ENCODE assay signal across 9 cellular contexts in genomic region chr20:1377984-1378742, GRCh38. TPM values are rescaled to one million over a fixed set of nuclear protein-coding genes. Genes with fewer than 3 reads are reported as not detected.
DNase-seq lines count a peak whose midpoint lies in the region; ATAC-seq, FAIRE-seq and TF ChIP-seq lines count a peak whose summit lies in the region.
"Had no signal": no experiment of that assay in that cellular context is flagged by ENCODE, and none has a peak within 500 bp of the region (broad histone marks: within the 10 kb centered on the region; RNA-seq: fewer than 3 reads in every experiment).

No MANE protein-coding gene starts in this region.

- WGBS in body of pancreas, 2 donors: 65 to 75% methylated on average over 6 of the region's 6 CpGs

- no peaks in the 10 kb centered on the region for H3K27me3 ChIP-seq in AG04450 (ENCODE audit: control insufficient read depth, insufficient read depth, low read length)
- H3K27me3 ChIP-seq in body of pancreas: no peaks in the 10 kb centered on the region
- H3K27me3 ChIP-seq: ovary had no signal

- H3K27ac ChIP-seq in AG04450 (ENCODE audit: low read depth, low read length): peak overlapping the region; percentile 52
- no peak overlapping the region for H3K27ac ChIP-seq in body of pancreas
- H3K27ac ChIP-seq: ovary had no signal

- H3K9me3 ChIP-seq in AG04450 (ENCODE audit: control insufficient read depth, insufficient read depth, low read length): no peaks in the 10 kb centered on the region
- no peaks in the 10 kb centered on the region for H3K9me3 ChIP-seq in body of pancreas
- H3K9me3 ChIP-seq: ovary had no signal

- TF ChIP-seq POLR2A in H54 (IDR thresholded peaks at IDR 0.05; ENCODE audit: low read depth, low read length) (no peak), body of pancreas (IDR thresholded peaks at IDR 0.05) (no peak)

- CTCF ChIA-PET in AG04450 (lab: Charles Lee): interaction anchor here (0.6 to 1.4 kb wide), 2 partner anchors 65 to 1074 kb away, joined by 3 to 5 read pairs; no protein-coding TSS in a partner anchor

- H3K4me3 Mint-ChIP-seq in activated T-helper 2 cell treated with anti-CD3 and anti-CD28 coated beads, Interferon-gamma antibody, Interleukin-2, Interleukin-4, amounts not matched to agents 10 μg/mL and 5 μg/mL and 100 μg/mL, durations not matched to agents 14 hours and 24 hours and 36 hours (ENCODE audit: low read depth): peak overlapping the region; percentile 27
- peak overlapping the region; percentile 24 for H3K4me3 Mint-ChIP-seq in memory B cell

- H3K9me3 Mint-ChIP-seq in activated T-helper 2 cell treated with anti-CD3 and anti-CD28 coated beads, Interferon-gamma antibody, Interleukin-2, Interleukin-4, amounts not matched to agents 10 μg/mL and 5 μg/mL and 100 μg/mL, durations not matched to agents 14 hours and 24 hours and 36 hours: no peaks in the 10 kb centered on the region
- no peaks in the 10 kb centered on the region for H3K9me3 Mint-ChIP-seq in memory B cell

- H3K4me1 ChIP-seq in body of pancreas: peaks cover 42% of the 10 kb centered on the region

- intact Hi-C loops in activated T-helper 2 cell treated with anti-CD3 and anti-CD28 coated beads, Interferon-gamma antibody, Interleukin-2, Interleukin-4, amounts not matched to agents 10 μg/mL and 5 μg/mL and 100 μg/mL, durations not matched to agents 14 hours and 24 hours and 36 hours (cut with micrococcal nuclease): loop anchor here (1.0 to 2.0 kb wide), 4 partner anchors 12 to 53 kb away; no protein-coding TSS in a partner anchor
- intact Hi-C loops in body of pancreas (cut with DNase I): no loop called here

- no peaks in the 10 kb centered on the region for H3K27me3 Mint-ChIP-seq in activated T-helper 2 cell treated with anti-CD3 and anti-CD28 coated beads, Interferon-gamma antibody, Interleukin-2, Interleukin-4, amounts not matched to agents 10 μg/mL and 5 μg/mL and 100 μg/mL, durations not matched to agents 14 hours and 24 hours and 36 hours (ENCODE audit: low read depth)
- H3K27me3 Mint-ChIP-seq in memory B cell: no peaks in the 10 kb centered on the region

- DNase-seq in AG04450 (ENCODE audit: low read depth, low spot score) (no peak), H54 (ENCODE audit: insufficient read length, low spot score) (peak; percentile 42), memory B cell (ENCODE audit: low spot score in 2 of 2) (no peak), body of pancreas (no peak), foreskin melanocyte (no peak)
- DNase-seq in activated T-helper 2 cell treated with anti-CD3 and anti-CD28 coated beads, Interferon-gamma antibody, Interleukin-2, Interleukin-4, amounts not matched to agents 10 μg/mL and 5 μg/mL and 100 μg/mL, durations not matched to agents 14 hours and 24 hours and 36 hours (ENCODE audit: low spot score): no peak
- DNase-seq: ovary had no signal

- H3K36me3 Mint-ChIP-seq in activated T-helper 2 cell treated with anti-CD3 and anti-CD28 coated beads, Interferon-gamma antibody, Interleukin-2, Interleukin-4, amounts not matched to agents 10 μg/mL and 5 μg/mL and 100 μg/mL, durations not matched to agents 14 hours and 24 hours and 36 hours (ENCODE audit: low read depth): peaks cover 51% of the 10 kb centered on the region
- peaks cover 8% of the 10 kb centered on the region for H3K36me3 Mint-ChIP-seq in memory B cell

- H3K36me3 ChIP-seq in body of pancreas (replicated peaks in 1 of 2; ENCODE audit: insufficient read depth in 1 of 2, low read depth in 2 of 2): no peaks in the 10 kb centered on the region
- H3K36me3 ChIP-seq: ovary had no signal

- peaks cover 84% of the 10 kb centered on the region for H3K4me1 Mint-ChIP-seq in activated T-helper 2 cell treated with anti-CD3 and anti-CD28 coated beads, Interferon-gamma antibody, Interleukin-2, Interleukin-4, amounts not matched to agents 10 μg/mL and 5 μg/mL and 100 μg/mL, durations not matched to agents 14 hours and 24 hours and 36 hours (ENCODE audit: low read depth)
- H3K4me1 Mint-ChIP-seq in memory B cell: peaks cover 49% of the 10 kb centered on the region

- H3K4me3 ChIP-seq in AG04450 (ENCODE audit: low read depth, low read length) (no peak overlapping the region), body of pancreas (no peak overlapping the region)
- H3K4me3 ChIP-seq: ovary had no signal

- H3K27ac Mint-ChIP-seq in activated T-helper 2 cell treated with anti-CD3 and anti-CD28 coated beads, Interferon-gamma antibody, Interleukin-2, Interleukin-4, amounts not matched to agents 10 μg/mL and 5 μg/mL and 100 μg/mL, durations not matched to agents 14 hours and 24 hours and 36 hours: peak overlapping the region; percentile 78
- H3K27ac Mint-ChIP-seq in memory B cell: peak overlapping the region; percentile 75

- ATAC-seq in memory B cell (ENCODE audit: low read depth) (no peak), body of pancreas (no peak), GM19023 (IDR thresholded peaks at IDR 0.05; ENCODE audit: unreplicated experiment) (no peak), HG02588 (IDR thresholded peaks at IDR 0.05; ENCODE audit: unreplicated experiment) (no peak)

- TF ChIP-seq CTCF in AG04450 (IDR thresholded peaks at IDR 0.05; ENCODE audit: low read depth, low read length) (no peak), body of pancreas (IDR thresholded peaks at IDR 0.05) (no peak)

- POLR2A ChIA-PET in AG04450 (lab: Yijun Ruan, JAX): no interaction called here

- peak; percentile 68 for FAIRE-seq in H54 (lab: Jason Lieb, UNC)

RNA-seq across cellular contexts. Expression of gene FKBP1A, which starts 14.7 kb away (rescaled TPM):
- polyA plus RNA-seq in AG04450 (2011; rRNA removed): 579 and 685 TPM in 2 replicates
- 267 and 279 TPM in 2 replicates for polyA minus RNA-seq in AG04450 (2011; rRNA and poly(A)+ RNA removed)
- total RNA-seq in activated T-helper 2 cell treated with anti-CD3 and anti-CD28 coated beads, Interferon-gamma antibody, Interleukin-2, Interleukin-4, amounts not matched to agents 10 μg/mL and 5 μg/mL and 100 μg/mL, durations not matched to agents 14 hours and 24 hours and 36 hours: 320 and 330 TPM in 2 replicates
- total RNA-seq in body of pancreas: 10 to 100 TPM; 47.5 to 57.7 TPM

RNA-seq across cellular contexts. Expression of gene SDCBP2, which starts 49.2 kb away (rescaled TPM):
- 2.0 and 2.1 TPM in 2 replicates for polyA plus RNA-seq in AG04450 (2011; rRNA removed)
- polyA minus RNA-seq in AG04450 (2011; rRNA and poly(A)+ RNA removed): 0.48 and 0.55 TPM in 2 replicates
- total RNA-seq in activated T-helper 2 cell treated with anti-CD3 and anti-CD28 coated beads, Interferon-gamma antibody, Interleukin-2, Interleukin-4, amounts not matched to agents 10 μg/mL and 5 μg/mL and 100 μg/mL, durations not matched to agents 14 hours and 24 hours and 36 hours: 3.2 and 4.1 TPM in 2 replicates
- 10 to 100 TPM; 14.8 to 20.0 TPM for total RNA-seq in body of pancreas
